Comparison of ENCODE assay signal across 31 cellular contexts in genomic region chr5:93967923-93968322, GRCh38.
DNase-seq lines count a peak whose midpoint lies in the region; ATAC-seq lines count a peak whose summit lies in the region.
"Had no signal": no experiment of that assay in that cellular context is flagged by ENCODE, and none has a peak within 500 bp of the region (broad histone marks: within the 10 kb centered on the region; RNA-seq: fewer than 3 reads in every experiment).

No MANE protein-coding gene starts in this region.

- intact Hi-C loops in sciatic nerve (cut with DNase I): no loop called here

- peak overlapping the region; percentile 52 for H3K27ac ChIP-seq in mesodermal cell (ENCODE audit: low read depth, low read length, severe bottlenecking)
- H3K27ac ChIP-seq: 22Rv1, brain microvascular endothelial cell, esophagus squamous epithelium, gastrocnemius medialis, PC-9, skin epidermis, upper lobe of left lung had no signal

- no peaks in the 10 kb centered on the region for H3K4me1 ChIP-seq in mesodermal cell (ENCODE audit: control insufficient read depth, insufficient read depth, low read length, poor library complexity, severe bottlenecking)
- H3K4me1 ChIP-seq: esophagus squamous epithelium, upper lobe of left lung had no signal

- H3K36me3 ChIP-seq in mesodermal cell (ENCODE audit: control insufficient read depth, insufficient read depth, low read length): no peaks in the 10 kb centered on the region
- H3K36me3 ChIP-seq: brain microvascular endothelial cell, esophagus squamous epithelium, gastrocnemius medialis, upper lobe of left lung had no signal

- ATAC-seq in GM21723 (IDR thresholded peaks at IDR 0.05; ENCODE audit: unreplicated experiment) (no peak), sciatic nerve (no peak)
- ATAC-seq: gastrocnemius medialis, left lobe of liver had no signal

- DNase-seq in NCI-H1092 treated with DMSO at 0.1 percent for 48 hours (lab: John Stamatoyannopoulos, UW): peak; percentile 41
- DNase-seq in NCI-H1092 (lab: John Stamatoyannopoulos, UW): no peak
- peak; percentile 48 for DNase-seq in NCI-H146 (lab: John Stamatoyannopoulos, UW)
- DNase-seq in NCI-H748 treated with DMSO at 0.1 percent for 48 hours (lab: John Stamatoyannopoulos, UW): peak; percentile 98
- no peak for DNase-seq in GM03348 (ENCODE audit: low spot score)
- DNase-seq in sciatic nerve (ENCODE audit: low spot score): no peak
- DNase-seq: activated CD4-positive, alpha-beta memory T cell treated with anti-CD3 and anti-CD28 coated beads, Interleukin-2, amount 10 ng/mL, durations not matched to agents 7 days and 5 days; activated CD4-positive, CD25-positive, alpha-beta regulatory T cell treated with anti-CD3 and anti-CD28 coated beads, Interleukin-2, amount 50 U/mL, for 72 hours; activated naive CD4-positive, alpha-beta T cell; brain microvascular endothelial cell; CD4-positive, CD25-positive, alpha-beta regulatory T cell; DND-41; effector memory CD4-positive, alpha-beta T cell; esophagus squamous epithelium; gastrocnemius medialis; H7; hypothalamus; mesenchymal stem cell; naive B cell; NCI-H2171; occipital lobe; PC-9; SIG-M5; stimulated activated CD4-positive, alpha-beta T cell treated with anti-CD3 and anti-CD28 coated beads, Interleukin-1b, Interleukin-23, amount 100 ng/mL, for 48 hours; SW 1271; upper lobe of left lung had no signal

- H3K4me3 ChIP-seq in mesodermal cell (ENCODE audit: extremely low read depth, insufficient read depth, low read length, poor library complexity, severe bottlenecking): no peak overlapping the region
- H3K4me3 ChIP-seq: esophagus squamous epithelium, gastrocnemius medialis, PC-9, skin epidermis, upper lobe of left lung had no signal

- peaks cover 5% of the 10 kb centered on the region for H3K9me3 ChIP-seq in mesodermal cell (ENCODE audit: control insufficient read depth, low read length)
- H3K9me3 ChIP-seq: esophagus squamous epithelium, gastrocnemius medialis, upper lobe of left lung had no signal

Comparison
In these comparisons a context has a peak if more than half of its experiments do, and no peak if none do; other contexts are left out.
1. DNase-seq: peak in NCI-H1092 treated with DMSO at 0.1 percent for 48 hours (single experiment), NCI-H146 (single experiment) and NCI-H748 treated with DMSO at 0.1 percent for 48 hours (single experiment); none in NCI-H1092 (single experiment), GM03348 (single experiment) and sciatic nerve (single experiment).